ENCODE assay signal across 25 cellular contexts in genomic region chr4:188414441-188414840, GRCh38.
DNase-seq lines count a peak whose midpoint lies in the region; ATAC-seq and FAIRE-seq lines count a peak whose summit lies in the region.
"Had no signal": no experiment of that assay in that cellular context is flagged by ENCODE, and none has a peak within 500 bp of the region (broad histone marks: within the 10 kb centered on the region; RNA-seq: fewer than 3 reads in every experiment).

No MANE protein-coding gene starts in this region.

- ATAC-seq in HG03039 (IDR thresholded peaks at IDR 0.05; ENCODE audit: unreplicated experiment) (no peak), GM21447 (IDR thresholded peaks at IDR 0.05; ENCODE audit: unreplicated experiment) (no peak), HG02678 (IDR thresholded peaks at IDR 0.05; ENCODE audit: unreplicated experiment) (no peak)

- H3K4me1 ChIP-seq in mesenchymal stem cell (ENCODE audit: control insufficient read depth, insufficient read depth, low read depth, low read length): no peaks in the 10 kb centered on the region
- H3K4me1 ChIP-seq: BLaER1 had no signal

- no peak overlapping the region for H2AFZ ChIP-seq in mesenchymal stem cell (ENCODE audit: low read depth, low read length)
- H2AFZ ChIP-seq: GM23248 had no signal

- no peak overlapping the region for H3K27ac ChIP-seq in mesenchymal stem cell (ENCODE audit: low read length, poor library complexity, severe bottlenecking)
- H3K27ac ChIP-seq: 22Rv1, BLaER1, C4-2B, GM23248 had no signal

- H3K4ac ChIP-seq in mesenchymal stem cell (ENCODE audit: low read depth in 1 of 2, low read length in 2 of 2): no peak overlapping the region

- no peak overlapping the region for H3K9ac ChIP-seq in mesenchymal stem cell (ENCODE audit: low read length)
- H3K9ac ChIP-seq: BLaER1, GM23248 had no signal

- H4K8ac ChIP-seq in mesenchymal stem cell (ENCODE audit: low read length): no peak overlapping the region

- no peak overlapping the region for H2BK5ac ChIP-seq in mesenchymal stem cell (ENCODE audit: low read depth, low read length, poor library complexity, severe bottlenecking)

- no peak overlapping the region for H3K4me2 ChIP-seq in mesenchymal stem cell (ENCODE audit: low read length, poor library complexity, severe bottlenecking)
- H3K4me2 ChIP-seq: BLaER1 had no signal

- peak; percentile 90 for FAIRE-seq in HTR-8/SVneo (lab: Jason Lieb, UNC)
- FAIRE-seq: A204.1, D721Med, GM12891, GM18507, H1 had no signal

- H3K79me1 ChIP-seq in mesenchymal stem cell (replicated peaks; ENCODE audit: low read length, poor library complexity, severe bottlenecking): no peaks in the 10 kb centered on the region

- no peak overlapping the region for H2BK15ac ChIP-seq in mesenchymal stem cell (ENCODE audit: low read depth, poor library complexity, severe bottlenecking)

- H3K4me3 ChIP-seq in MG63 (no peak overlapping the region), mesenchymal stem cell (ENCODE audit: insufficient read depth in 1 of 2, low read depth in 1 of 2, low read length in 2 of 2) (no peak overlapping the region)
- H3K4me3 ChIP-seq: BLaER1, GM23248 had no signal

- no peak overlapping the region for H3K23ac ChIP-seq in mesenchymal stem cell (ENCODE audit: low read length in 2 of 2)

- H2BK120ac ChIP-seq in mesenchymal stem cell (ENCODE audit: low read depth, low read length): no peak overlapping the region

- no peak overlapping the region for H4K91ac ChIP-seq in mesenchymal stem cell (ENCODE audit: low read length)

- 82% methylated on average over 10 of the region's 10 CpGs for WGBS in mesenchymal stem cell

- no peaks in the 10 kb centered on the region for H3K9me3 ChIP-seq in MG63
- H3K9me3 ChIP-seq in mesenchymal stem cell (ENCODE audit: control insufficient read depth, low read length): peaks cover 4% of the 10 kb centered on the region

- H3K14ac ChIP-seq in mesenchymal stem cell (ENCODE audit: low read length in 2 of 2): no peak overlapping the region

- no peaks in the 10 kb centered on the region for H3K27me3 ChIP-seq in MG63
- H3K27me3 ChIP-seq in mesenchymal stem cell (ENCODE audit: control insufficient read depth in 1 of 2, insufficient read depth in 1 of 2, low read length in 2 of 2): no peaks in the 10 kb centered on the region
- H3K27me3 ChIP-seq: BLaER1 had no signal

- H2AK5ac ChIP-seq in mesenchymal stem cell (ENCODE audit: low read length, severe bottlenecking): no peak overlapping the region

- H3K36me3 ChIP-seq in MG63 (no peaks in the 10 kb centered on the region), mesenchymal stem cell (ENCODE audit: control insufficient read depth in 1 of 2, insufficient read depth in 2 of 2, low read depth in 1 of 2, low read length in 2 of 2) (peaks cover 0 to 66% of the 10 kb centered on the region in 2 experiments)
- H3K36me3 ChIP-seq: BLaER1 had no signal

- H2BK12ac ChIP-seq in mesenchymal stem cell (ENCODE audit: low read length in 2 of 2): no peak overlapping the region

- H3K18ac ChIP-seq in mesenchymal stem cell (ENCODE audit: low read depth in 1 of 2, low read length in 2 of 2): no peak overlapping the region

- DNase-seq in ELR (ENCODE audit: low read depth): peak; percentile 23
- DNase-seq in HTR-8/SVneo (ENCODE audit: insufficient read length, low spot score): no peak
- peak; percentile 10 for DNase-seq in MG63
- peak; percentile 42 for DNase-seq in mesenchymal stem cell
- no peak for DNase-seq in epidermal melanocyte (ENCODE audit: insufficient read length, low spot score)
- DNase-seq: CD4-positive, CD25-positive, alpha-beta regulatory T cell; CD8-positive, alpha-beta memory T cell; DMS 273 treated with DMSO at 0.1 percent for 48 hours; DMS79; EL; GF-D8; GM23248; H9; HFFc6 had no signal

Comparison
In these comparisons a context has a peak if more than half of its experiments do, and no peak if none do; other contexts are left out.
1. DNase-seq: peak in ELR (single experiment), MG63 (single experiment) and mesenchymal stem cell (single experiment); none in HTR-8/SVneo (single experiment) and epidermal melanocyte (single experiment).